In the genomic region with DNA sequence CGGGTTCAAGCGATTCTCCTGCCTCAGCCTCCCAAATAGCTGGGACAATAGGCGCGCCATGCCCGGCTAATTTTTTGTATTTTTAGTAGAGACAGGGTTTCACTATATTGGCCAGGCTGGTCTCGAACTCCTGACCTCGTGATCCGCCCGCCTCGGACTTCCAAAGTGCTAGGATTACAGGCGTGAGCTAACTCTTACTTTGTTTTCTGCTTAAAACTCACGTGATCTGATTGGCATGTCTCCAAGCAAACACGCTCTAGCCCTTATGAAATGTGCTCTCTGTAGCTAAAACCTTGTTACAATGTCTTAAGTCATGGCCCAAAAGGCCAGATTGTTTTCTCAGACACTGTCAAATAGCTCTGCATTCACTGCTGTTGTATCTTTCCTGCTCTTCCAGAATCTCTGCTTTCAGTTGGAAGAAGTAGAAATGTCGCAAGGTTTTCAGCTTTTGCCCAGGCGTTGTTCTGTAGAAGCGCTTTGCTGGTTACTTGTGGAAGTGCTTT, we compare ENCODE assay signal across 10 cellular contexts. TPM values are rescaled to one million over a fixed set of nuclear protein-coding genes. Genes with fewer than 3 reads are reported as not detected.
DNase-seq lines count a peak whose midpoint lies in the region; ATAC-seq, FAIRE-seq and TF ChIP-seq lines count a peak whose summit lies in the region.
"Had no signal": no experiment of that assay in that cellular context is flagged by ENCODE, and none has a peak within 500 bp of the region (broad histone marks: within the 10 kb centered on the region; RNA-seq: fewer than 3 reads in every experiment).

No MANE protein-coding gene starts in this region.

- intact Hi-C loops in endothelial cell of umbilical vein (cut with micrococcal nuclease): loop anchor here (2.0 kb wide), 1 partner anchor 40 kb away; a partner anchor contains a TSS

- DNase-seq in AG08396 (ENCODE audit: low spot score) (peak; percentile 15), MM.1S (no peak), endothelial cell of umbilical vein (ENCODE audit: low read depth, low spot score) (peak; percentile 2), SW480 (ENCODE audit: low spot score) (no peak), middle frontal gyrus (ENCODE audit: extremely low spot score, low spot score) (no peak), NCI-H510A treated with DMSO at 0.1 percent for 48 hours (lab: John Stamatoyannopoulos, UW) (no peak)
- DNase-seq: NCI-H187 had no signal

- H3F3A ChIP-seq in MM.1S (ENCODE audit: insufficient read depth, low read length): no peaks in the 10 kb centered on the region

- TF ChIP-seq CTCF in MM.1S (IDR thresholded peaks at IDR 0.05; ENCODE audit: low read length) (no peak), endothelial cell of umbilical vein (IDR thresholded peaks at IDR 0.05; ENCODE audit: extremely low read depth in 1 of 2, insufficient read depth in 1 of 2, low read depth in 1 of 2, low read length in 2 of 2) (no peak), neutrophil (IDR thresholded peaks at IDR 0.05) (no peak)

- POLR2A ChIA-PET in endothelial cell of umbilical vein (lab: Charles Lee): no interaction called here

- H3K27me3 ChIP-seq in MM.1S (replicated peaks; ENCODE audit: insufficient read depth, low read length): no peaks in the 10 kb centered on the region
- H3K27me3 ChIP-seq in endothelial cell of umbilical vein (ENCODE audit: control insufficient read depth in 2 of 2, insufficient read depth in 2 of 2, low read length in 2 of 2): no peaks in the 10 kb centered on the region
- H3K27me3 ChIP-seq in neutrophil: no peaks in the 10 kb centered on the region

- H3K36me3 ChIP-seq in MM.1S (replicated peaks; ENCODE audit: insufficient read depth, low read length) (no peaks in the 10 kb centered on the region), endothelial cell of umbilical vein (ENCODE audit: control insufficient read depth in 2 of 2, extremely low read depth in 1 of 2, insufficient read depth in 2 of 2, low read length in 2 of 2) (no peaks in the 10 kb centered on the region), neutrophil (no peaks in the 10 kb centered on the region)
- H3K36me3 ChIP-seq: HAP-1 had no signal

- dilution Hi-C loops in endothelial cell of umbilical vein (cut with MboI; ENCODE audit: extremely low pct_ligation_motif_present, low sequenced_read_pairs): no loop called here

- H4K20me1 ChIP-seq in MM.1S (ENCODE audit: insufficient read depth, low read length): no peaks in the 10 kb centered on the region
- no peaks in the 10 kb centered on the region for H4K20me1 ChIP-seq in endothelial cell of umbilical vein (replicated peaks; ENCODE audit: control insufficient read depth, extremely low read depth, insufficient read depth, low read length)

- H3K9me1 ChIP-seq in endothelial cell of umbilical vein (replicated peaks; ENCODE audit: control insufficient read depth, extremely low read depth, insufficient read depth, low read length): no peaks in the 10 kb centered on the region

- H3K79me2 ChIP-seq in MM.1S (ENCODE audit: low read length) (no peaks in the 10 kb centered on the region), endothelial cell of umbilical vein (ENCODE audit: control insufficient read depth, insufficient read depth, low read length) (no peaks in the 10 kb centered on the region)

- H3K4me2 ChIP-seq in MM.1S (ENCODE audit: low read depth, low read length): no peak overlapping the region; the same call in 1 of the 2 replicates
- H3K4me2 ChIP-seq in endothelial cell of umbilical vein (ENCODE audit: insufficient read depth, low read length): peak overlapping the region; percentile 78

- TF ChIP-seq POLR2A in endothelial cell of umbilical vein (IDR thresholded peaks at IDR 0.05; ENCODE audit: low read depth, low read length): no peak

- H3K9me3 ChIP-seq in MM.1S (replicated peaks; ENCODE audit: insufficient read depth, low read length): no peaks in the 10 kb centered on the region
- no peaks in the 10 kb centered on the region for H3K9me3 ChIP-seq in endothelial cell of umbilical vein (replicated peaks; ENCODE audit: control insufficient read depth, insufficient read depth, low read length)
- no peaks in the 10 kb centered on the region for H3K9me3 ChIP-seq in neutrophil
- H3K9me3 ChIP-seq: HAP-1 had no signal

- no peaks in the 10 kb centered on the region for H3K9me2 ChIP-seq in MM.1S (replicated peaks; ENCODE audit: insufficient read depth, low read length)

- FAIRE-seq in endothelial cell of umbilical vein (lab: Jason Lieb, UNC): no peak

- CTCF ChIA-PET in endothelial cell of umbilical vein (lab: Charles Lee): interaction anchor here (1.6 kb wide), 1 partner anchor 17 kb away, joined by 3 read pairs; no protein-coding TSS in a partner anchor

- no TSS peak for BruUV-seq in endothelial cell of umbilical vein (replicated peaks; lab: Mats Ljungman, UMichigan)

- H3K9ac ChIP-seq in MM.1S (ENCODE audit: low read length) (no peak overlapping the region; the same call in 1 of the 2 replicates), endothelial cell of umbilical vein (replicated peaks; ENCODE audit: extremely low read depth, insufficient read depth, low read length) (peak overlapping the region; percentile 42)

- H3K4me3 ChIP-seq in MM.1S (ENCODE audit: low read length): peak overlapping the region; percentile 57; the same call in 1 of the 2 replicates
- peak overlapping the region in 1 of 3 experiments; percentile 48 for H3K4me3 ChIP-seq in endothelial cell of umbilical vein (replicated peaks in 1 of 3; ENCODE audit: insufficient read depth in 1 of 3, low read depth in 1 of 3, low read length in 3 of 3)
- peak overlapping the region; percentile 64 to 70 for H3K4me3 ChIP-seq in neutrophil (ENCODE audit: low read depth in 1 of 2, low read length in 1 of 2)
- H3K4me3 ChIP-seq: HAP-1 had no signal

- no peak for ATAC-seq in HG03378 (IDR thresholded peaks at IDR 0.05; ENCODE audit: unreplicated experiment)

- H3K27ac ChIP-seq in MM.1S (ENCODE audit: low read length) (no peak overlapping the region), endothelial cell of umbilical vein (ENCODE audit: insufficient read depth, low read depth, low read length) (no peak overlapping the region), neutrophil (no peak overlapping the region)

- no peaks in the 10 kb centered on the region for H3K4me1 ChIP-seq in MM.1S (ENCODE audit: low read length)
- peaks cover 4% of the 10 kb centered on the region for H3K4me1 ChIP-seq in endothelial cell of umbilical vein (ENCODE audit: control insufficient read depth, extremely low read depth, insufficient read depth, low read length)
- peaks cover 0 to 7% of the 10 kb centered on the region in 2 experiments for H3K4me1 ChIP-seq in neutrophil (ENCODE audit: control insufficient read depth in 1 of 2, insufficient read depth in 1 of 2, low read depth in 1 of 2, low read length in 1 of 2)
- H3K4me1 ChIP-seq: HAP-1 had no signal

- H2AFZ ChIP-seq in MM.1S (ENCODE audit: low read length) (0 out of 2 replicates have a peak overlapping the region, but pooled peaks have one; percentile 15), endothelial cell of umbilical vein (ENCODE audit: low read depth, low read length) (no peak overlapping the region)

TF ChIP-seq in endothelial cell of umbilical vein, 7 proteins besides CTCF, POLR2A, EP300 and RAD21:
- TF ChIP-seq FOS (IDR thresholded peaks at IDR 0.05; ENCODE audit: borderline replicate concordance, insufficient read depth, low read length) (no peak), POLR2AphosphoS5 (IDR thresholded peaks at IDR 0.05; ENCODE audit: insufficient read depth, low read depth, low read length) (no peak), GATA2 (IDR thresholded peaks at IDR 0.05; ENCODE audit: insufficient read depth, insufficient read length, low read depth, low read length) (no peak), MYC (IDR thresholded peaks at IDR 0.05; ENCODE audit: low read depth, low read length) (no peak), EZH2 (IDR thresholded peaks at IDR 0.05; ENCODE audit: borderline replicate concordance, low read depth, low read length, severe bottlenecking) (no peak), JUN (IDR thresholded peaks at IDR 0.05; ENCODE audit: borderline replicate concordance, insufficient read depth, insufficient read length, low read depth) (no peak)
- TF ChIP-seq, protein P1, sequence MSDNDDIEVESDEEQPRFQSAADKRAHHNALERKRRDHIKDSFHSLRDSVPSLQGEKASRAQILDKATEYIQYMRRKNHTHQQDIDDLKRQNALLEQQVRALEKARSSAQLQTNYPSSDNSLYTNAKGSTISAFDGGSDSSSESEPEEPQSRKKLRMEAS (IDR thresholded peaks at IDR 0.05; ENCODE audit: insufficient read depth, insufficient read length): no peak
TF ChIP-seq in endothelial cell of umbilical vein: peak in this region for 0.

RNA-seq across cellular contexts. Expression of a gene that starts 39.7 kb away (rescaled TPM):
- 128 and 129 TPM in 2 replicates for total RNA-seq in endothelial cell of umbilical vein
- 136 and 141 TPM in 2 replicates for polyA plus RNA-seq in endothelial cell of umbilical vein
- 23.4 and 42.5 TPM in 2 replicates for polyA plus RNA-seq in endothelial cell of umbilical vein (2011; cell fraction: cytosol; rRNA removed)
- 1,263 and 1,401 TPM in 2 replicates for polyA plus RNA-seq in endothelial cell of umbilical vein (2011; cell fraction: nucleus; rRNA removed)
- 67.4 and 68.3 TPM in 2 replicates for polyA plus RNA-seq in endothelial cell of umbilical vein (2012)
- polyA minus RNA-seq in endothelial cell of umbilical vein: 345 and 387 TPM in 2 replicates
- polyA minus RNA-seq in endothelial cell of umbilical vein (2011; cell fraction: cytosol; rRNA and poly(A)+ RNA removed): 104 TPM
- 377 and 573 TPM in 2 replicates for polyA minus RNA-seq in endothelial cell of umbilical vein (2011; cell fraction: nucleus; rRNA and poly(A)+ RNA removed)

Comparison
In these comparisons a context has a peak if more than half of its experiments do, and no peak if none do; other contexts are left out.
1. DNase-seq: peak in AG08396 (single experiment) and endothelial cell of umbilical vein (single experiment); none in MM.1S (single experiment), SW480 (single experiment), middle frontal gyrus (single experiment) and NCI-H510A treated with DMSO at 0.1 percent for 48 hours (single experiment).